8 cellular contexts compared by ENCODE assay signal in the genomic region with DNA sequence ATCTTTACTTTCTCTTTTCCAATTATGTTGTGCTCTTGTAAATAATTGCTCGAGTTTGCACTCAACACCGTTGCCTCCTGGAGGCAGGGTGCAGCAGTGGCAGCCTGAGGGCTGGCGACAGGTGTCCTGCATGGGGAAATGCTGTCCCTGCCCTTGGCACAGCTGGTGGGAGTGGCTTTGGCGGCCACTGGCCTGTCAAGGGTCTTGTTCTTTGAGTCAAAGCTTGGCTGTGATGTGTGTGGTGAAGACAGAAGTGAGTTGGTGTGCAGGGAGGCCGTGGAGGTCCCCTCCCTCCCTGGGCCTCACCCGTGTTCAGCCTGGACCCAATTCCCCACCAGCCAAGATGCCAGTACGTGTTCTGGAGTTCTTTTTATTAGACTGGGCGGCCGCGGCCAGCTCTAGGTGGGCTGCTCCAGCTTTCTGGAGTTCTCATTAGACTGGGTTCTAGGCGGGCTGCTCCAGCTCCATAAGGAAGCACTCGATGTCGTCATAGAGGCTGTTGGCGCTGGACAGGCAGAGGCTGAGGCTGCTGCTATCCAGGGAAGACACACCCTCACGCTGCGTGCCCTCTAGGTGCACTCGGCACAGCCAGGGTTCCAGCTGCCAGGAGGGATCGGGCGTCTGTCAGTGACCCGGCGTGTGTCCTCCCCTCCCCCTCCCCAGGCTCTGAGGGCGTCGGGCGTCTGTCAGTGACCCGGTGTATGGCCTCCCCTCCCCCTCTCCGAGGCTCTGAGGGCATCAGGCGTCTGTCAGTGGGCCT. TPM values are rescaled to one million over a fixed set of nuclear protein-coding genes. Genes with fewer than 3 reads are reported as not detected.
DNase-seq lines count a peak whose midpoint lies in the region; ATAC-seq, FAIRE-seq and TF ChIP-seq lines count a peak whose summit lies in the region.

No MANE protein-coding gene starts in this region.

- intact Hi-C loops in left ventricle myocardium inferior (cut with micrococcal nuclease), result no loop called here

- H3K4me1 ChIP-seq in keratinocyte (ENCODE audit: control insufficient read depth, extremely low read depth, insufficient read depth, low read length) (peaks cover 25% of the 10 kb centered on the region), left ventricle myocardium inferior (peaks cover 62% of the 10 kb centered on the region)

- DNase-seq in ACHN (peak; percentile 33), UCSD-AML1 (lab: John Stamatoyannopoulos, UW; ENCODE audit: unreplicated experiment) (peak; percentile 42), keratinocyte (ENCODE audit: low read depth, low spot score) (no peak), middle frontal gyrus (ENCODE audit: extremely low spot score, low spot score) (no peak), left ventricle myocardium inferior (no peak)

- peaks cover 38 to 41% of the 10 kb centered on the region in 2 experiments for H3K36me3 ChIP-seq in keratinocyte (ENCODE audit: control insufficient read depth in 2 of 2, extremely low read depth in 1 of 2, insufficient read depth in 2 of 2, low read length in 2 of 2)
- peaks cover 65% of the 10 kb centered on the region for H3K36me3 ChIP-seq in left ventricle myocardium inferior

- dilution Hi-C loops in keratinocyte (cut with MboI; ENCODE audit: extremely low pct_ligation_motif_present, low sequenced_read_pairs), result no loop called here

- H3K27me3 ChIP-seq in keratinocyte (ENCODE audit: control insufficient read depth, extremely low read depth, insufficient read depth, low read length) (no peaks in the 10 kb centered on the region), left ventricle myocardium inferior (ENCODE audit: low read depth) (no peaks in the 10 kb centered on the region)

- no peak for FAIRE-seq in keratinocyte (lab: Jason Lieb, UNC)

- no peak overlapping the region for H2AFZ ChIP-seq in keratinocyte (ENCODE audit: control insufficient read depth, low read length)

- H3K4me2 ChIP-seq in keratinocyte (ENCODE audit: control insufficient read depth, extremely low read depth, insufficient read depth, low read depth, low read length), result no peak overlapping the region

- H3K4me3 ChIP-seq in keratinocyte (ENCODE audit: control insufficient read depth in 2 of 3, extremely low read depth in 1 of 3, insufficient read depth in 2 of 3, low read depth in 1 of 3, low read length in 3 of 3) (no peak overlapping the region), left ventricle myocardium inferior (no peak overlapping the region)

- ATAC-seq in HG02840 (IDR thresholded peaks at IDR 0.05; ENCODE audit: low FRiP score, unreplicated experiment) (no peak), GM18868 (IDR thresholded peaks at IDR 0.05; ENCODE audit: unreplicated experiment) (no peak)

- H3K9me3 ChIP-seq in keratinocyte (ENCODE audit: control insufficient read depth, low read depth, low read length), result no peaks in the 10 kb centered on the region
- H3K9me3 ChIP-seq in left ventricle myocardium inferior (replicated peaks), result no peaks in the 10 kb centered on the region

- H3K79me2 ChIP-seq in keratinocyte (ENCODE audit: control insufficient read depth, insufficient read depth, low read length), result peaks cover 2% of the 10 kb centered on the region

- no peak overlapping the region for H3K27ac ChIP-seq in keratinocyte (ENCODE audit: control insufficient read depth, insufficient read depth, low read length)
- no peak overlapping the region for H3K27ac ChIP-seq in left ventricle myocardium inferior (replicated peaks)

- in situ Hi-C loops in ACHN (cut with HindIII; ENCODE audit: low pct_ligation_motif_present, low pct_unique_long_range_greater_than_20kb, low sequenced_read_pairs), result no loop called here

- no peaks in the 10 kb centered on the region for H3K9me1 ChIP-seq in keratinocyte (ENCODE audit: control insufficient read depth, extremely low read depth, insufficient read depth, low read length)

- H3K9ac ChIP-seq in keratinocyte (ENCODE audit: control insufficient read depth, extremely low read depth, insufficient read depth, low read length), result no peak overlapping the region

- peaks cover 15% of the 10 kb centered on the region for H4K20me1 ChIP-seq in keratinocyte (ENCODE audit: control insufficient read depth, extremely low read depth, insufficient read depth, low read length)

- peak; percentile 41 for TF ChIP-seq POLR2A in GM15510 (IDR thresholded peaks at IDR 0.05; ENCODE audit: borderline replicate concordance, extremely low read depth, insufficient read length)

- peak; percentile 13 to 52 (median 29) for TF ChIP-seq CTCF in keratinocyte (optimal IDR thresholded peaks at IDR 0.05 in 1 of 3, IDR thresholded peaks at IDR 0.05 in 1 of 3, conservative IDR thresholded peaks at IDR 0.05 in 1 of 3; ENCODE audit: extremely low read depth in 1 of 3, insufficient read depth in 2 of 3, low read length in 3 of 3)
- TF ChIP-seq CTCF in left ventricle myocardium inferior (IDR thresholded peaks at IDR 0.05; ENCODE audit: borderline replicate concordance), result no peak

RNA-seq across cellular contexts. Expression of a gene that starts 3.4 kb away (rescaled TPM):
- 7.1 to 10.9 TPM (median 9.5 TPM) in 3 replicates for polyA plus RNA-seq in keratinocyte
- polyA plus RNA-seq in keratinocyte (2011; ENCODE audit: low read depth), result 1.7 TPM
- 2.3 and 8.0 TPM in 2 replicates for polyA plus RNA-seq in keratinocyte (2011; cell fraction: cytosol; rRNA removed)
- polyA plus RNA-seq in keratinocyte (2011; cell fraction: nucleus; rRNA removed), result 8.6 and 13.2 TPM in 2 replicates
- 7.1 and 18.0 TPM in 2 replicates for polyA plus RNA-seq in keratinocyte (2012; ENCODE audit: low replicate concordance)
- polyA minus RNA-seq in keratinocyte, result 5.1 to 18.7 TPM (median 6.4 TPM) in 3 replicates
- polyA minus RNA-seq in keratinocyte (2011; cell fraction: cytosol; rRNA and poly(A)+ RNA removed), result 19.0 TPM
- 5.8 and 11.1 TPM in 2 replicates for polyA minus RNA-seq in keratinocyte (2011; cell fraction: nucleus; rRNA and poly(A)+ RNA removed)
- 10.3 TPM for total RNA-seq in left ventricle myocardium inferior

RNA-seq across cellular contexts. Expression of a gene that starts 12.4 kb away (rescaled TPM):
- polyA plus RNA-seq in keratinocyte, result not detected in 3 replicates
- polyA plus RNA-seq in keratinocyte (2011; ENCODE audit: low read depth), result not detected
- polyA plus RNA-seq in keratinocyte (2011; cell fraction: cytosol; rRNA removed), result not detected in 2 replicates
- polyA plus RNA-seq in keratinocyte (2011; cell fraction: nucleus; rRNA removed), result not detected in 2 replicates
- polyA plus RNA-seq in keratinocyte (2012; ENCODE audit: low replicate concordance), result 0.08 TPM in 1 of 2 replicates, not detected in the other
- polyA minus RNA-seq in keratinocyte, result not detected in 3 replicates
- polyA minus RNA-seq in keratinocyte (2011; cell fraction: cytosol; rRNA and poly(A)+ RNA removed), result not detected
- not detected in 2 replicates for polyA minus RNA-seq in keratinocyte (2011; cell fraction: nucleus; rRNA and poly(A)+ RNA removed)
- total RNA-seq in left ventricle myocardium inferior, result not detected

RNA-seq across cellular contexts. Expression of a gene that starts 14.6 kb away (rescaled TPM):
- not detected in 3 replicates for polyA plus RNA-seq in keratinocyte
- polyA plus RNA-seq in keratinocyte (2011; ENCODE audit: low read depth), result not detected
- not detected in 2 replicates for polyA plus RNA-seq in keratinocyte (2011; cell fraction: cytosol; rRNA removed)
- polyA plus RNA-seq in keratinocyte (2011; cell fraction: nucleus; rRNA removed), result not detected in 2 replicates
- not detected in 2 replicates for polyA plus RNA-seq in keratinocyte (2012; ENCODE audit: low replicate concordance)
- polyA minus RNA-seq in keratinocyte, result not detected in 3 replicates
- polyA minus RNA-seq in keratinocyte (2011; cell fraction: cytosol; rRNA and poly(A)+ RNA removed), result not detected
- not detected in 2 replicates for polyA minus RNA-seq in keratinocyte (2011; cell fraction: nucleus; rRNA and poly(A)+ RNA removed)
- not detected for total RNA-seq in left ventricle myocardium inferior

RNA-seq across cellular contexts. Expression of a gene that starts 24.7 kb away (rescaled TPM):
- polyA plus RNA-seq in keratinocyte, result not detected in 3 replicates
- 0.39 TPM for polyA plus RNA-seq in keratinocyte (2011; ENCODE audit: low read depth)
- not detected in 2 replicates for polyA plus RNA-seq in keratinocyte (2011; cell fraction: cytosol; rRNA removed)
- 0.09 TPM in 1 of 2 replicates, not detected in the other for polyA plus RNA-seq in keratinocyte (2011; cell fraction: nucleus; rRNA removed)
- 0.10 and 0.20 TPM in 2 replicates for polyA plus RNA-seq in keratinocyte (2012; ENCODE audit: low replicate concordance)
- not detected in 3 replicates for polyA minus RNA-seq in keratinocyte
- polyA minus RNA-seq in keratinocyte (2011; cell fraction: cytosol; rRNA and poly(A)+ RNA removed), result not detected
- not detected in 2 replicates for polyA minus RNA-seq in keratinocyte (2011; cell fraction: nucleus; rRNA and poly(A)+ RNA removed)
- 0.22 TPM for total RNA-seq in left ventricle myocardium inferior

RNA-seq across cellular contexts. Expression of a gene that starts 36.1 kb away (rescaled TPM):
- polyA plus RNA-seq in keratinocyte, result 10.7 to 15.2 TPM (median 13.7 TPM) in 3 replicates
- polyA plus RNA-seq in keratinocyte (2011; ENCODE audit: low read depth), result 8.8 TPM
- 5.8 and 13.6 TPM in 2 replicates for polyA plus RNA-seq in keratinocyte (2011; cell fraction: cytosol; rRNA removed)
- 27.9 and 36.6 TPM in 2 replicates for polyA plus RNA-seq in keratinocyte (2011; cell fraction: nucleus; rRNA removed)
- polyA plus RNA-seq in keratinocyte (2012; ENCODE audit: low replicate concordance), result 10.3 and 23.2 TPM in 2 replicates
- polyA minus RNA-seq in keratinocyte, result 10.0 to 29.1 TPM (median 12.6 TPM) in 3 replicates
- polyA minus RNA-seq in keratinocyte (2011; cell fraction: cytosol; rRNA and poly(A)+ RNA removed), result 18.0 TPM
- 32.3 and 38.0 TPM in 2 replicates for polyA minus RNA-seq in keratinocyte (2011; cell fraction: nucleus; rRNA and poly(A)+ RNA removed)
- 17.7 TPM for total RNA-seq in left ventricle myocardium inferior

Comparison
In these comparisons a context has a peak if more than half of its experiments do, and no peak if none do; other contexts are left out.
1. DNase-seq: peak in ACHN (single experiment) and UCSD-AML1 (single experiment); none in keratinocyte (single experiment), middle frontal gyrus (single experiment) and left ventricle myocardium inferior (single experiment).